Comparison of ENCODE assay signal across 1 cellular context in the genomic region with DNA sequence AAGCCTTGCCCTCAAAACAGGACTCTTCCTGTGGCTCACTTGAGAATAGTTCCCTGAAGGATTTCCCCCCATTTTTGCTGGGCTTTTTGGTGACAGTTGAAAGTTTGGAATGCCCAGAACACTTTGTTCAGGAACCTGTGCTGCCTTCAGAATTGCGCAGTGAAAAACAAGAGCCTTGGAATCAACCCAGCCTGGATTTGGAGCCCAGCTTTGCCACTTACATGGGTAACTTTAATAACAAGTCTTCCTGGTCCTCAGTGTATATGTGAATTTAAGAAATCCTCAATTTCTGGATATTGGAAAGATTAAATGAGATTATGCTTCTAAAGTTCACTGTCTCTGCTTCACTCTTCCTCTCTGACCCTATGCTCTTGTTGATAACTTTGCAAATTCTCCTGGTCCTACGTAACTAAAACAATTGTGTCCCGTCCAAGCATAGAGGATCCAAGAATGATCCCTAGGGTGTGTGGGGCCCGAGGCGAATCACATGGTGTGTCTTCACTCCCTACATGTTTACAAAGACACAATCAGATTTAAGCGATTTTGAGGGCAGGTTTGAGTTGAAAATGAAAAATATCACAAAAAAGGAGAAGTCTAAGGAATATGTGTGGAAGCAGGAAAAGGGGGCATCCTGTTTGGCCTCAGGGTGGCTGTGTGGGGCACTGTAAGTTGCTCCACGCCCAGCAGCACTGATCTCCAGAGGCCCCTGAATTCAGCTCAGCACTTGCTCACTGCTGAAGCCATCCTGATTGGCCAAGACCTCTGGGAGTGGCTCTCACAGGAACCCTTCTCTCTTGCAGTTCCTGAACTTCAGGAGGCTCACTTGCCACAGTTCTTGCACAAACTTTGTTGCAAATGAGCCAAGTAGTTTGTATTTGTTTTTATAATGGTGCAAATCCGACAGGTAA.
TF ChIP-seq lines count a peak whose summit lies in the region.

No MANE protein-coding gene starts in this region.

TF ChIP-seq in endothelial cell of umbilical vein, 7 proteins besides CTCF, POLR2A, EP300 and RAD21:
- TF ChIP-seq JUN (IDR thresholded peaks at IDR 0.05; ENCODE audit: borderline replicate concordance, insufficient read depth, insufficient read length, low read depth) (no peak), EZH2 (IDR thresholded peaks at IDR 0.05; ENCODE audit: borderline replicate concordance, low read depth, low read length, severe bottlenecking) (no peak), FOS (IDR thresholded peaks at IDR 0.05; ENCODE audit: borderline replicate concordance, insufficient read depth, low read length) (no peak), GATA2 (IDR thresholded peaks at IDR 0.05; ENCODE audit: insufficient read depth, insufficient read length, low read depth, low read length) (no peak), POLR2AphosphoS5 (IDR thresholded peaks at IDR 0.05; ENCODE audit: insufficient read depth, low read depth, low read length) (no peak), MYC (IDR thresholded peaks at IDR 0.05; ENCODE audit: low read depth, low read length) (no peak)
- TF ChIP-seq, protein P1, sequence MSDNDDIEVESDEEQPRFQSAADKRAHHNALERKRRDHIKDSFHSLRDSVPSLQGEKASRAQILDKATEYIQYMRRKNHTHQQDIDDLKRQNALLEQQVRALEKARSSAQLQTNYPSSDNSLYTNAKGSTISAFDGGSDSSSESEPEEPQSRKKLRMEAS (IDR thresholded peaks at IDR 0.05; ENCODE audit: insufficient read depth, insufficient read length): no peak
